ENCODE assay signal across 1 cellular context in genomic region chr14:78227466-78228077, GRCh38.
TF ChIP-seq lines count a peak whose summit lies in the region.

No MANE protein-coding gene starts in this region.

TF ChIP-seq in H1, 55 proteins besides CTCF, POLR2A, EP300 and RAD21 (continued from another document):
- TF ChIP-seq CEBPB (IDR thresholded peaks at IDR 0.05; ENCODE audit: low read depth, low read length) = no peak
- TF ChIP-seq TCF12 (IDR thresholded peaks at IDR 0.05; ENCODE audit: low read depth, low read length) = no peak
- no peak for TF ChIP-seq SIX5 (IDR thresholded peaks at IDR 0.05; ENCODE audit: low read depth, low read length)
- TF ChIP-seq SP4 (IDR thresholded peaks at IDR 0.05; ENCODE audit: low read length) = no peak
- no peak for TF ChIP-seq CHD1 (IDR thresholded peaks at IDR 0.05; ENCODE audit: low read depth, low read length)
- TF ChIP-seq CTBP2 (IDR thresholded peaks at IDR 0.05; ENCODE audit: borderline replicate concordance, insufficient read depth, insufficient read length, low read length) = no peak
- no peak for TF ChIP-seq GABPA (IDR thresholded peaks at IDR 0.05; ENCODE audit: borderline replicate concordance, insufficient read depth, low read length)
- TF ChIP-seq ASH2L (IDR thresholded peaks at IDR 0.05; ENCODE audit: low read length) = no peak
- TF ChIP-seq NRF1 (IDR thresholded peaks at IDR 0.05; ENCODE audit: low read depth, low read length) = no peak
- TF ChIP-seq ZNF274 (IDR thresholded peaks at IDR 0.05; ENCODE audit: borderline replicate concordance, extremely low read depth, low read length) = no peak
